In the genomic region with DNA sequence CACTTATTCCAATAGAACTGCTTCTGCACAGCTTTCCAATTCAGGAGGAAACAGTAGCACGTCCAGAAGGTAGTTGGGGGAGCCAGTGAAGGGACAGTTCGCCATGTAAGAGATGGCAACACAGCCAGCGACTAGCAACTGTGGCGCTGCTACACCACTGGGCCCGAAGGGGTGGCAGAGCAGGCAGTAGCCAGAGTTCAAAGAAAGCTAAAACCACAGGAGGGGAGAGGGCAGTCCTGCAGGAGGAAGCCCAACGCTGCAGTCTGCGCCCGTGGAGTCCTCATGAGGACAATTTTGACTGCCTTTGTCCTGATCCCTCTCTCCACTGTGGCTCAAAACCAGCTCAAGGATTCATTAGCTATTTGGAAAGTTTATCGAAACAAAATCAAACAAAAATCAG, we compare ENCODE assay signal across 2 cellular contexts.
TF ChIP-seq lines count a peak whose summit lies in the region.

No MANE protein-coding gene starts in this region.

TF ChIP-seq in GM23338, 12 proteins besides CTCF, POLR2A, EP300 and RAD21 (continued from another document):
- TF ChIP-seq, protein P1, sequence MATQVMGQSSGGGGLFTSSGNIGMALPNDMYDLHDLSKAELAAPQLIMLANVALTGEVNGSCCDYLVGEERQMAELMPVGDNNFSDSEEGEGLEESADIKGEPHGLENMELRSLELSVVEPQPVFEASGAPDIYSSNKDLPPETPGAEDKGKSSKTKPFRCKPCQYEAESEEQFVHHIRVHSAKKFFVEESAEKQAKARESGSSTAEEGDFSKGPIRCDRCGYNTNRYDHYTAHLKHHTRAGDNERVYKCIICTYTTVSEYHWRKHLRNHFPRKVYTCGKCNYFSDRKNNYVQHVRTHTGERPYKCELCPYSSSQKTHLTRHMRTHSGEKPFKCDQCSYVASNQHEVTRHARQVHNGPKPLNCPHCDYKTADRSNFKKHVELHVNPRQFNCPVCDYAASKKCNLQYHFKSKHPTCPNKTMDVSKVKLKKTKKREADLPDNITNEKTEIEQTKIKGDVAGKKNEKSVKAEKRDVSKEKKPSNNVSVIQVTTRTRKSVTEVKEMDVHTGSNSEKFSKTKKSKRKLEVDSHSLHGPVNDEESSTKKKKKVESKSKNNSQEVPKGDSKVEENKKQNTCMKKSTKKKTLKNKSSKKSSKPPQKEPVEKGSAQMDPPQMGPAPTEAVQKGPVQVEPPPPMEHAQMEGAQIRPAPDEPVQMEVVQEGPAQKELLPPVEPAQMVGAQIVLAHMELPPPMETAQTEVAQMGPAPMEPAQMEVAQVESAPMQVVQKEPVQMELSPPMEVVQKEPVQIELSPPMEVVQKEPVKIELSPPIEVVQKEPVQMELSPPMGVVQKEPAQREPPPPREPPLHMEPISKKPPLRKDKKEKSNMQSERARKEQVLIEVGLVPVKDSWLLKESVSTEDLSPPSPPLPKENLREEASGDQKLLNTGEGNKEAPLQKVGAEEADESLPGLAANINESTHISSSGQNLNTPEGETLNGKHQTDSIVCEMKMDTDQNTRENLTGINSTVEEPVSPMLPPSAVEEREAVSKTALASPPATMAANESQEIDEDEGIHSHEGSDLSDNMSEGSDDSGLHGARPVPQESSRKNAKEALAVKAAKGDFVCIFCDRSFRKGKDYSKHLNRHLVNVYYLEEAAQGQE (IDR thresholded peaks at IDR 0.05; ENCODE audit: unreplicated experiment), result no peak
- TF ChIP-seq, protein P2, sequence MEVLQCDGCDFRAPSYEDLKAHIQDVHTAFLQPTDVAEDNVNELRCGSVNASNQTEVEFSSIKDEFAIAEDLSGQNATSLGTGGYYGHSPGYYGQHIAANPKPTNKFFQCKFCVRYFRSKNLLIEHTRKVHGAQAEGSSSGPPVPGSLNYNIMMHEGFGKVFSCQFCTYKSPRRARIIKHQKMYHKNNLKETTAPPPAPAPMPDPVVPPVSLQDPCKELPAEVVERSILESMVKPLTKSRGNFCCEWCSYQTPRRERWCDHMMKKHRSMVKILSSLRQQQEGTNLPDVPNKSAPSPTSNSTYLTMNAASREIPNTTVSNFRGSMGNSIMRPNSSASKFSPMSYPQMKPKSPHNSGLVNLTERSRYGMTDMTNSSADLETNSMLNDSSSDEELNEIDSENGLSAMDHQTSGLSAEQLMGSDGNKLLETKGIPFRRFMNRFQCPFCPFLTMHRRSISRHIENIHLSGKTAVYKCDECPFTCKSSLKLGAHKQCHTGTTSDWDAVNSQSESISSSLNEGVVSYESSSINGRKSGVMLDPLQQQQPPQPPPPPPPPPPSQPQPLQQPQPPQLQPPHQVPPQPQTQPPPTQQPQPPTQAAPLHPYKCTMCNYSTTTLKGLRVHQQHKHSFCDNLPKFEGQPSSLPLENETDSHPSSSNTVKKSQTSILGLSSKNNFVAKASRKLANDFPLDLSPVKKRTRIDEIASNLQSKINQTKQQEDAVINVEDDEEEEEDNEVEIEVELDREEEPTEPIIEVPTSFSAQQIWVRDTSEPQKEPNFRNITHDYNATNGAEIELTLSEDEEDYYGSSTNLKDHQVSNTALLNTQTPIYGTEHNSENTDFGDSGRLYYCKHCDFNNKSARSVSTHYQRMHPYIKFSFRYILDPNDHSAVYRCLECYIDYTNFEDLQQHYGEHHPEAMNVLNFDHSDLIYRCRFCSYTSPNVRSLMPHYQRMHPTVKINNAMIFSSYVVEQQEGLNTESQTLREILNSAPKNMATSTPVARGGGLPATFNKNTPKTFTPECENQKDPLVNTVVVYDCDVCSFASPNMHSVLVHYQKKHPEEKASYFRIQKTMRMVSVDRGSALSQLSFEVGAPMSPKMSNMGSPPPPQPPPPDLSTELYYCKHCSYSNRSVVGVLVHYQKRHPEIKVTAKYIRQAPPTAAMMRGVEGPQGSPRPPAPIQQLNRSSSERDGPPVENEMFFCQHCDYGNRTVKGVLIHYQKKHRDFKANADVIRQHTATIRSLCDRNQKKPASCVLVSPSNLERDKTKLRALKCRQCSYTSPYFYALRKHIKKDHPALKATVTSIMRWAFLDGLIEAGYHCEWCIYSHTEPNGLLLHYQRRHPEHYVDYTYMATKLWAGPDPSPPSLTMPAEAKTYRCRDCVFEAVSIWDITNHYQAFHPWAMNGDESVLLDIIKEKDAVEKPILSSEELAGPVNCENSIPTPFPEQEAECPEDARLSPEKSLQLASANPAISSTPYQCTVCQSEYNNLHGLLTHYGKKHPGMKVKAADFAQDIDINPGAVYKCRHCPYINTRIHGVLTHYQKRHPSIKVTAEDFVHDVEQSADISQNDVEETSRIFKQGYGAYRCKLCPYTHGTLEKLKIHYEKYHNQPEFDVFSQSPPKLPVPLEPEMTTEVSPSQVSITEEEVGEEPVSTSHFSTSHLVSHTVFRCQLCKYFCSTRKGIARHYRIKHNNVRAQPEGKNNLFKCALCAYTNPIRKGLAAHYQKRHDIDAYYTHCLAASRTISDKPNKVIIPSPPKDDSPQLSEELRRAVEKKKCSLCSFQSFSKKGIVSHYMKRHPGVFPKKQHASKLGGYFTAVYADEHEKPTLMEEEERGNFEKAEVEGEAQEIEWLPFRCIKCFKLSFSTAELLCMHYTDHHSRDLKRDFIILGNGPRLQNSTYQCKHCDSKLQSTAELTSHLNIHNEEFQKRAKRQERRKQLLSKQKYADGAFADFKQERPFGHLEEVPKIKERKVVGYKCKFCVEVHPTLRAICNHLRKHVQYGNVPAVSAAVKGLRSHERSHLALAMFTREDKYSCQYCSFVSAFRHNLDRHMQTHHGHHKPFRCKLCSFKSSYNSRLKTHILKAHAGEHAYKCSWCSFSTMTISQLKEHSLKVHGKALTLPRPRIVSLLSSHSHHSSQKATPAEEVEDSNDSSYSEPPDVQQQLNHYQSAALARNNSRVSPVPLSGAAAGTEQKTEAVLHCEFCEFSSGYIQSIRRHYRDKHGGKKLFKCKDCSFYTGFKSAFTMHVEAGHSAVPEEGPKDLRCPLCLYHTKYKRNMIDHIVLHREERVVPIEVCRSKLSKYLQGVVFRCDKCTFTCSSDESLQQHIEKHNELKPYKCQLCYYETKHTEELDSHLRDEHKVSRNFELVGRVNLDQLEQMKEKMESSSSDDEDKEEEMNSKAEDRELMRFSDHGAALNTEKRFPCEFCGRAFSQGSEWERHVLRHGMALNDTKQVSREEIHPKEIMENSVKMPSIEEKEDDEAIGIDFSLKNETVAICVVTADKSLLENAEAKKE (CRISPR knock-in tag; IDR thresholded peaks at IDR 0.05), result no peak

TF ChIP-seq in WTC11, 78 proteins besides CTCF, POLR2A, EP300 and RAD21 (continued from another document):
- TF ChIP-seq FOXP1 (CRISPR knock-in tag; IDR thresholded peaks at IDR 0.05; ENCODE audit: borderline replicate concordance) (no peak), ZNF121 (CRISPR knock-in tag; IDR thresholded peaks at IDR 0.05) (no peak), ESRRA (CRISPR knock-in tag; IDR thresholded peaks at IDR 0.05; ENCODE audit: borderline replicate concordance) (no peak), GRHL2 (CRISPR knock-in tag; IDR thresholded peaks at IDR 0.05; ENCODE audit: insufficient replicate concordance, severe bottlenecking) (no peak), CREM (CRISPR knock-in tag; IDR thresholded peaks at IDR 0.05) (no peak), TEAD1 (CRISPR knock-in tag; IDR thresholded peaks at IDR 0.05) (no peak), CREB1 (CRISPR knock-in tag; IDR thresholded peaks at IDR 0.05) (no peak), ZNF232 (CRISPR knock-in tag; IDR thresholded peaks at IDR 0.05) (no peak), FOXK1 (CRISPR knock-in tag; IDR thresholded peaks at IDR 0.05) (no peak), TP53 (CRISPR knock-in tag; IDR thresholded peaks at IDR 0.05) (no peak), TCF7 (CRISPR knock-in tag; IDR thresholded peaks at IDR 0.05; ENCODE audit: low read depth) (no peak), CBFB (CRISPR knock-in tag; IDR thresholded peaks at IDR 0.05; ENCODE audit: low read depth) (no peak)
TF ChIP-seq in WTC11: peak in this region for 0.
